In genomic region chr7:101167645-101168411, GRCh38 we compare ENCODE assay signal across 15 cellular contexts. TPM values are rescaled to one million over a fixed set of nuclear protein-coding genes. Genes with fewer than 3 reads are reported as not detected.
A peak's percentile ranks its signal among the peaks of the same experiment; 100 is the strongest.
DNase-seq lines count a peak whose midpoint lies in the region; ATAC-seq and TF ChIP-seq lines count a peak whose summit lies in the region.
"Had no signal": no experiment of that assay in that cellular context is flagged by ENCODE, and none has a peak within 500 bp of the region (broad histone marks: within the 10 kb centered on the region; RNA-seq: fewer than 3 reads in every experiment).

No MANE protein-coding gene starts in this region.

- H3K9me2 ChIP-seq in HCT116 (ENCODE audit: insufficient read depth): no peaks in the 10 kb centered on the region

- peaks cover 75% of the 10 kb centered on the region for H3K27me3 Mint-ChIP-seq in activated T-helper 1 cell treated with anti-CD3 and anti-CD28 coated beads, Interleukin-12 subunit alpha, Interleukin-12 subunit beta, Interleukin-2, Interleukin-4 antibody, amounts not matched to agents 30 ng/mL and 10 ng/mL and 1 ng/mL, durations not matched to agents 14 hours and 24 hours and 36 hours (ENCODE audit: insufficient read depth)

- peaks cover 69% of the 10 kb centered on the region for H3K4me1 Mint-ChIP-seq in activated T-helper 1 cell treated with anti-CD3 and anti-CD28 coated beads, Interleukin-12 subunit alpha, Interleukin-12 subunit beta, Interleukin-2, Interleukin-4 antibody, amounts not matched to agents 30 ng/mL and 10 ng/mL and 1 ng/mL, durations not matched to agents 14 hours and 24 hours and 36 hours (ENCODE audit: low read depth)

- H4K20me1 ChIP-seq in HCT116 (ENCODE audit: insufficient read depth) (no peaks in the 10 kb centered on the region), mammary epithelial cell (ENCODE audit: insufficient read depth, low read length) (no peaks in the 10 kb centered on the region)

- H3K9me3 ChIP-seq in HCT116 (ENCODE audit: control insufficient read depth in 1 of 2, insufficient read depth in 1 of 2, low read depth in 1 of 2, low read length in 2 of 2) (no peaks in the 10 kb centered on the region), mesodermal cell (ENCODE audit: control insufficient read depth, low read length) (no peaks in the 10 kb centered on the region), left lung (no peaks in the 10 kb centered on the region), mammary epithelial cell (replicated peaks; ENCODE audit: insufficient read depth, low read length) (no peaks in the 10 kb centered on the region)

- H3K27ac Mint-ChIP-seq in activated T-helper 1 cell treated with anti-CD3 and anti-CD28 coated beads, Interleukin-12 subunit alpha, Interleukin-12 subunit beta, Interleukin-2, Interleukin-4 antibody, amounts not matched to agents 30 ng/mL and 10 ng/mL and 1 ng/mL, durations not matched to agents 14 hours and 24 hours and 36 hours: peak overlapping the region; percentile 19

- 4 to 7% methylated on average over 5 to 7 of the region's 12 CpGs for WGBS in mesodermal cell (ENCODE audit: insufficient coverage in 2 of 2), 2 experiments
- 6% methylated on average over 10 of the region's 12 CpGs for WGBS in mammary epithelial cell (ENCODE audit: low coverage, missing lambda C conversion rate)

- TF ChIP-seq RAD21 in HCT116 (IDR thresholded peaks at IDR 0.05; ENCODE audit: low read depth): no peak

- BruUV-seq in HCT116 (replicated peaks; lab: Mats Ljungman, UMichigan): no TSS peak
- BruUV-seq in mammary epithelial cell (replicated peaks; lab: Mats Ljungman, UMichigan): no TSS peak

- H3K27me3 ChIP-seq in ACC112 (ENCODE audit: insufficient read depth, low read length) (peaks cover 63% of the 10 kb centered on the region), HCT116 (ENCODE audit: insufficient read depth, low read length) (no peaks in the 10 kb centered on the region), left lung (peaks cover 88 to 100% of the 10 kb centered on the region in 2 donors), mammary epithelial cell (ENCODE audit: insufficient read depth, low read length) (peaks cover 32% of the 10 kb centered on the region)

- DNase-seq in HCT116 (ENCODE audit: low read depth, low spot score): no peak
- no peak for DNase-seq in activated T-helper 1 cell treated with anti-CD3 and anti-CD28 coated beads, Interleukin-12 subunit alpha, Interleukin-12 subunit beta, Interleukin-2, Interleukin-4 antibody, amounts not matched to agents 30 ng/mL and 10 ng/mL and 1 ng/mL, durations not matched to agents 14 hours and 24 hours and 36 hours (ENCODE audit: low spot score)
- DNase-seq in left lung: no peak
- DNase-seq in HK-2 (ENCODE audit: unreplicated experiment): no peak
- no peak for DNase-seq in mammary epithelial cell
- DNase-seq: kidney glomerular epithelial cell; NCI-H2029; stimulated activated naive CD4-positive, alpha-beta T cell; trophoblast cell had no signal

- H3K4me1 ChIP-seq in ACC112 (ENCODE audit: control insufficient read depth, insufficient read depth, low read length, unreplicated experiment): peaks cover 58% of the 10 kb centered on the region
- peaks cover 40 to 86% of the 10 kb centered on the region in 2 experiments for H3K4me1 ChIP-seq in HCT116 (ENCODE audit: control insufficient read depth in 1 of 2, insufficient read depth in 2 of 2, low read length in 2 of 2)
- H3K4me1 ChIP-seq in mesodermal cell (ENCODE audit: control insufficient read depth, insufficient read depth, low read length, poor library complexity, severe bottlenecking): peaks cover 54% of the 10 kb centered on the region
- peaks cover 14 to 62% of the 10 kb centered on the region in 2 donors for H3K4me1 ChIP-seq in left lung
- H3K4me1 ChIP-seq in mammary epithelial cell (ENCODE audit: insufficient read depth, low read length): peaks cover 46% of the 10 kb centered on the region

- H3K9ac ChIP-seq in HCT116 (ENCODE audit: low read length): peak overlapping the region; percentile 19; the same call in 1 of the 2 replicates
- H3K9ac ChIP-seq in mammary epithelial cell (ENCODE audit: insufficient read depth, low read length): no peak overlapping the region

- H3K4me3 ChIP-seq in ACC112 (ENCODE audit: low read depth, low read length) (peak overlapping the region; percentile 58), HCT116 (replicated peaks in 1 of 2; ENCODE audit: low read depth in 1 of 2, low read length in 2 of 2) (peak overlapping the region in 1 of 2 experiments; percentile 78; a peak in 1 of 4 replicates), mesodermal cell (ENCODE audit: extremely low read depth, insufficient read depth, low read length, poor library complexity, severe bottlenecking) (peak overlapping the region; percentile 47), left lung (no peak overlapping the region), mammary epithelial cell (replicated peaks in 1 of 3; ENCODE audit: insufficient read depth in 1 of 3, low read depth in 2 of 3, low read length in 3 of 3) (no peak overlapping the region)

- no peaks in the 10 kb centered on the region for H3K79me2 ChIP-seq in ACC112 (ENCODE audit: control insufficient read depth, insufficient read depth, low read length, unreplicated experiment)
- 0 out of 2 replicates have a peak, but pooled peaks cover 7% of the 10 kb centered on the region for H3K79me2 ChIP-seq in HCT116 (ENCODE audit: insufficient read depth, low read length)
- no peaks in the 10 kb centered on the region for H3K79me2 ChIP-seq in mammary epithelial cell (ENCODE audit: insufficient read depth, low read length)

- in situ Hi-C loops in mammary epithelial cell (cut with MboI; ENCODE audit: low sequenced_read_pairs in 2 of 2): no loop called here

- peaks cover 3% of the 10 kb centered on the region for H3K36me3 Mint-ChIP-seq in activated T-helper 1 cell treated with anti-CD3 and anti-CD28 coated beads, Interleukin-12 subunit alpha, Interleukin-12 subunit beta, Interleukin-2, Interleukin-4 antibody, amounts not matched to agents 30 ng/mL and 10 ng/mL and 1 ng/mL, durations not matched to agents 14 hours and 24 hours and 36 hours (ENCODE audit: low read depth)

- RAD21 ChIA-PET in HCT116 (lab: Charles Lee; ENCODE audit: low non-redundant PET in 1 of 2, low total read pairs in 2 of 2, uncharacterized antibody in 2 of 2, unreplicated experiment in 2 of 2): interaction anchor here in 1 of 2 experiments (1.2 kb wide), 1 partner anchor 24 kb away, joined by 3 read pairs; no protein-coding TSS in a partner anchor

- CTCF ChIA-PET in HCT116 (lab: Charles Lee): interaction anchor here (0.9 to 1.4 kb wide), 4 partner anchors 24 to 115 kb away, joined by 3 to 5 read pairs (median 4); partner anchors contain the start of gene FIS1
- CTCF ChIA-PET in mammary epithelial cell (lab: Charles Lee; ENCODE audit: low non-redundant PET): interaction anchor here (0.5 kb wide), 2 partner anchors 24 to 140 kb away, joined by 6 to 7 read pairs; no protein-coding TSS in a partner anchor

- H3K27ac ChIP-seq in ACC112 (ENCODE audit: low read depth, low read length): no peak overlapping the region; the same call in 1 of the 2 replicates
- H3K27ac ChIP-seq in HCT116 (ENCODE audit: low read depth, low read length): no peak overlapping the region
- no peak overlapping the region for H3K27ac ChIP-seq in mesodermal cell (ENCODE audit: low read depth, low read length, severe bottlenecking)
- H3K27ac ChIP-seq in left lung: no peak overlapping the region
- no peak overlapping the region for H3K27ac ChIP-seq in mammary epithelial cell (ENCODE audit: insufficient read depth, low read depth, low read length)

- intact Hi-C loops in HCT116 (cut with micrococcal nuclease) (no loop called here), left lung (cut with DNase I) (no loop called here), mammary epithelial cell (cut with micrococcal nuclease) (no loop called here)
- intact Hi-C loops in activated T-helper 1 cell treated with anti-CD3 and anti-CD28 coated beads, Interleukin-12 subunit alpha, Interleukin-12 subunit beta, Interleukin-2, Interleukin-4 antibody, amounts not matched to agents 30 ng/mL and 10 ng/mL and 1 ng/mL, durations not matched to agents 14 hours and 24 hours and 36 hours (cut with micrococcal nuclease): no loop called here

- TF ChIP-seq POLR2A in HCT116 (IDR thresholded peaks at IDR 0.05; ENCODE audit: borderline replicate concordance, extremely low read depth, insufficient read depth, insufficient read length): no peak

- peak overlapping the region; percentile 80 for H3K4me2 ChIP-seq in HCT116 (ENCODE audit: low read length)
- H3K4me2 ChIP-seq in mammary epithelial cell (ENCODE audit: insufficient read depth, low read depth, low read length): no peak overlapping the region

- ATAC-seq in HCT116 (no peak), GM18868 (IDR thresholded peaks at IDR 0.05; ENCODE audit: unreplicated experiment) (no peak), left lung (no peak)

- no peak overlapping the region for H2AFZ ChIP-seq in ACC112 (ENCODE audit: low read length, unreplicated experiment)
- H2AFZ ChIP-seq in HCT116 (ENCODE audit: low read depth, low read length, poor library complexity, severe bottlenecking): no peak overlapping the region
- H2AFZ ChIP-seq in mammary epithelial cell (ENCODE audit: low read depth, low read length): no peak overlapping the region

- H3K36me3 ChIP-seq in ACC112 (ENCODE audit: insufficient read depth, low read length) (no peaks in the 10 kb centered on the region), HCT116 (ENCODE audit: control insufficient read depth in 1 of 2, insufficient read depth in 2 of 2, low read length in 2 of 2) (no peaks in the 10 kb centered on the region), mesodermal cell (ENCODE audit: control insufficient read depth, insufficient read depth, low read length) (no peaks in the 10 kb centered on the region), left lung (no peaks in the 10 kb centered on the region), mammary epithelial cell (ENCODE audit: insufficient read depth, low read length) (no peaks in the 10 kb centered on the region)

- H3K9me3 Mint-ChIP-seq in activated T-helper 1 cell treated with anti-CD3 and anti-CD28 coated beads, Interleukin-12 subunit alpha, Interleukin-12 subunit beta, Interleukin-2, Interleukin-4 antibody, amounts not matched to agents 30 ng/mL and 10 ng/mL and 1 ng/mL, durations not matched to agents 14 hours and 24 hours and 36 hours: no peaks in the 10 kb centered on the region

- TF ChIP-seq CTCF in HCT116 (IDR thresholded peaks at IDR 0.05 in 2 of 3, conservative IDR thresholded peaks at IDR 0.05 in 1 of 3; ENCODE audit: borderline replicate concordance in 1 of 3, insufficient read depth in 1 of 3, low read depth in 2 of 3, low read length in 2 of 3): no peak
- TF ChIP-seq CTCF in left lung (IDR thresholded peaks at IDR 0.05): no peak
- TF ChIP-seq CTCF in mammary epithelial cell (conservative IDR thresholded peaks at IDR 0.05 in 1 of 2, IDR thresholded peaks at IDR 0.05 in 1 of 2; ENCODE audit: extremely low read depth in 1 of 2, insufficient read depth in 1 of 2, low read depth in 1 of 2, low read length in 2 of 2): no peak

- dilution Hi-C loops in mammary epithelial cell (cut with HindIII; ENCODE audit: low sequenced_read_pairs): no loop called here

- H3K4me3 Mint-ChIP-seq in activated T-helper 1 cell treated with anti-CD3 and anti-CD28 coated beads, Interleukin-12 subunit alpha, Interleukin-12 subunit beta, Interleukin-2, Interleukin-4 antibody, amounts not matched to agents 30 ng/mL and 10 ng/mL and 1 ng/mL, durations not matched to agents 14 hours and 24 hours and 36 hours: no peak overlapping the region

- POLR2A ChIA-PET in HCT116 (lab: Charles Lee): no interaction called here

RNA-seq across cellular contexts. Expression of gene VGF, which starts 2.5 kb away (rescaled TPM):
- total RNA-seq in HCT116 (2021; ENCODE audit: unreplicated experiment): 43.2 TPM
- polyA plus RNA-seq in HCT116 (2012): 23.1 and 30.2 TPM in 2 replicates
- 0.10 and 0.21 TPM in 2 replicates for total RNA-seq in activated T-helper 1 cell treated with anti-CD3 and anti-CD28 coated beads, Interleukin-12 subunit alpha, Interleukin-12 subunit beta, Interleukin-2, Interleukin-4 antibody, amounts not matched to agents 30 ng/mL and 10 ng/mL and 1 ng/mL, durations not matched to agents 14 hours and 24 hours and 36 hours
- polyA plus RNA-seq in mesodermal cell (2013, experiment 1 of 2): 79.3 TPM
- 56.9 TPM for polyA plus RNA-seq in mesodermal cell (2013, experiment 2 of 2)
- total RNA-seq in left lung: not detected
- total RNA-seq in mammary epithelial cell: under 1 TPM in 1 of 2 donors, not detected in 1; 0.54 TPM
- 0.08 TPM for polyA plus RNA-seq in mammary epithelial cell
- not detected for polyA minus RNA-seq in mammary epithelial cell
- total RNA-seq: posterior vena cava had no signal

RNA-seq across cellular contexts. Expression of gene NAT16, which starts 12.3 kb away (rescaled TPM):
- total RNA-seq in HCT116 (2021; ENCODE audit: unreplicated experiment) (2.0 TPM), left lung (not detected), mammary epithelial cell (not detected)
- polyA plus RNA-seq in HCT116 (2012): 3.4 and 3.6 TPM in 2 replicates
- total RNA-seq in activated T-helper 1 cell treated with anti-CD3 and anti-CD28 coated beads, Interleukin-12 subunit alpha, Interleukin-12 subunit beta, Interleukin-2, Interleukin-4 antibody, amounts not matched to agents 30 ng/mL and 10 ng/mL and 1 ng/mL, durations not matched to agents 14 hours and 24 hours and 36 hours: 0.08 TPM in 1 of 2 replicates, not detected in the other
- 0.70 TPM for polyA plus RNA-seq in mesodermal cell (2013, experiment 1 of 2)
- 0.20 TPM for polyA plus RNA-seq in mesodermal cell (2013, experiment 2 of 2)
- polyA plus RNA-seq in mammary epithelial cell: not detected
- polyA minus RNA-seq in mammary epithelial cell: not detected
- total RNA-seq: MCF 10A, posterior vena cava had no signal

RNA-seq across cellular contexts. Expression of gene AP1S1, which starts 13.6 kb away (rescaled TPM):
- 130 TPM for total RNA-seq in HCT116 (2021; ENCODE audit: unreplicated experiment)
- polyA plus RNA-seq in HCT116 (2012): 141 and 168 TPM in 2 replicates
- 45.7 and 53.3 TPM in 2 replicates for total RNA-seq in activated T-helper 1 cell treated with anti-CD3 and anti-CD28 coated beads, Interleukin-12 subunit alpha, Interleukin-12 subunit beta, Interleukin-2, Interleukin-4 antibody, amounts not matched to agents 30 ng/mL and 10 ng/mL and 1 ng/mL, durations not matched to agents 14 hours and 24 hours and 36 hours
- polyA plus RNA-seq in mesodermal cell (2013, experiment 1 of 2): 98.7 TPM
- 82.7 TPM for polyA plus RNA-seq in mesodermal cell (2013, experiment 2 of 2)
- 10 to 100 TPM; 39.4 to 48.7 TPM for total RNA-seq in left lung
- total RNA-seq in mammary epithelial cell: 100 to 1,000 TPM; 102 to 107 TPM
- 232 TPM for polyA plus RNA-seq in mammary epithelial cell
- 172 TPM for polyA minus RNA-seq in mammary epithelial cell

RNA-seq across cellular contexts. Expression of gene MOGAT3, which starts 33.0 kb away (rescaled TPM):
- total RNA-seq in HCT116 (2021; ENCODE audit: unreplicated experiment) (not detected), left lung (not detected), mammary epithelial cell (not detected)
- 0.04 TPM in 1 of 2 replicates, not detected in the other for polyA plus RNA-seq in HCT116 (2012)
- not detected in 2 replicates for total RNA-seq in activated T-helper 1 cell treated with anti-CD3 and anti-CD28 coated beads, Interleukin-12 subunit alpha, Interleukin-12 subunit beta, Interleukin-2, Interleukin-4 antibody, amounts not matched to agents 30 ng/mL and 10 ng/mL and 1 ng/mL, durations not matched to agents 14 hours and 24 hours and 36 hours
- not detected for polyA plus RNA-seq in mesodermal cell (2013, experiment 1 of 2)
- polyA plus RNA-seq in mesodermal cell (2013, experiment 2 of 2): not detected
- not detected for polyA plus RNA-seq in mammary epithelial cell
- not detected for polyA minus RNA-seq in mammary epithelial cell
- total RNA-seq: epithelial cell of proximal tubule, MCF 10A, posterior vena cava had no signal

RNA-seq across cellular contexts. Expression of gene SERPINE1, which starts 40.9 kb away (rescaled TPM):
- total RNA-seq in HCT116 (2021; ENCODE audit: unreplicated experiment) (12.8 TPM), left lung (10 to 100 TPM; 59.4 to 80.5 TPM), mammary epithelial cell (100 to 1,000 TPM; 429 to 467 TPM)
- polyA plus RNA-seq in HCT116 (2012): 32.8 and 45.4 TPM in 2 replicates
- 0.36 and 0.47 TPM in 2 replicates for total RNA-seq in activated T-helper 1 cell treated with anti-CD3 and anti-CD28 coated beads, Interleukin-12 subunit alpha, Interleukin-12 subunit beta, Interleukin-2, Interleukin-4 antibody, amounts not matched to agents 30 ng/mL and 10 ng/mL and 1 ng/mL, durations not matched to agents 14 hours and 24 hours and 36 hours
- polyA plus RNA-seq in mesodermal cell (2013, experiment 1 of 2): 150 TPM
- 117 TPM for polyA plus RNA-seq in mesodermal cell (2013, experiment 2 of 2)
- polyA plus RNA-seq in mammary epithelial cell: 741 TPM
- 543 TPM for polyA minus RNA-seq in mammary epithelial cell

Comparison
In these comparisons a context has a peak if more than half of its experiments do, and no peak if none do; other contexts are left out.
1. H3K4me3 ChIP-seq: peak in ACC112 (single experiment) and mesodermal cell (single experiment); none in left lung (0 of 2) and mammary epithelial cell (0 of 3).
2. RNA of gene VGF, which starts 2.5 kb away (total RNA-seq): 43.2 TPM in HCT116 (single experiment); 0.54 TPM in mammary epithelial cell, 0.10 to 0.21 TPM in activated T-helper 1 cell treated with anti-CD3 and anti-CD28 coated beads, Interleukin-12 subunit alpha, Interleukin-12 subunit beta, Interleukin-2, Interleukin-4 antibody, amounts not matched to agents 30 ng/mL and 10 ng/mL and 1 ng/mL, durations not matched to agents 14 hours and 24 hours and 36 hours and not detected in left lung; every median in the first group is over 10 times any median in the second.